18 cellular contexts compared by ENCODE assay signal in genomic region chr3:7340795-7341194, GRCh38.
"Had no signal": no experiment of that assay in that cellular context is flagged by ENCODE, and none has a peak within 500 bp of the region (broad histone marks: within the 10 kb centered on the region; RNA-seq: fewer than 3 reads in every experiment).

No MANE protein-coding gene starts in this region.

- H3K27me3 ChIP-seq: adrenal gland, brain microvascular endothelial cell, dorsolateral prefrontal cortex, esophagus muscularis mucosa, heart left ventricle, left lung, ovary, right atrium auricular region, tibial artery had no signal

- H3K9me3 ChIP-seq: adrenal gland, esophagus muscularis mucosa, ovary, right atrium auricular region, tibial artery had no signal

- H3K36me3 ChIP-seq: adrenal gland, brain microvascular endothelial cell, esophagus muscularis mucosa, heart left ventricle, left lung, ovary, right atrium auricular region, tibial artery had no signal

- H3K27ac ChIP-seq: adrenal gland, brain microvascular endothelial cell, dorsolateral prefrontal cortex, esophagus muscularis mucosa, heart left ventricle, left lung, ovary, right atrium auricular region, tibial artery had no signal

- H3K4me2 ChIP-seq: smooth muscle cell had no signal

- H3K4me1 ChIP-seq: adrenal gland, esophagus muscularis mucosa, heart left ventricle, left lung, right atrium auricular region, tibial artery had no signal

- FAIRE-seq: endometrium, frontal cortex, islet of Langerhans had no signal

- H3K4me3 ChIP-seq: adrenal gland, dorsolateral prefrontal cortex, esophagus muscularis mucosa, heart left ventricle, left lung, ovary, right atrium auricular region, smooth muscle cell, tibial artery had no signal

- DNase-seq: activated CD4-positive, alpha-beta T cell treated with anti-CD3 and anti-CD28 coated beads, Interleukin-2, amount 10 ng/mL, durations not matched to agents 24 days and 14 days; activated naive CD4-positive, alpha-beta T cell treated with anti-CD3 and anti-CD28 coated beads, Interleukin-2, amount 10 ng/mL, durations not matched to agents 7 days and 5 days; adrenal gland; brain microvascular endothelial cell; dorsolateral prefrontal cortex; heart left ventricle; left lung; mesenchymal stem cell; ovary; T-cell; tibial artery had no signal

- ATAC-seq: heart left ventricle; left lung; stimulated activated effector memory CD8-positive, alpha-beta T cell treated with anti-CD3 and anti-CD28 coated beads, Interleukin-12 subunit alpha, Interleukin-12 subunit beta, amount 100 ng/mL, for 72 hours had no signal
